ENCODE assay signal across 8 cellular contexts in the genomic region with DNA sequence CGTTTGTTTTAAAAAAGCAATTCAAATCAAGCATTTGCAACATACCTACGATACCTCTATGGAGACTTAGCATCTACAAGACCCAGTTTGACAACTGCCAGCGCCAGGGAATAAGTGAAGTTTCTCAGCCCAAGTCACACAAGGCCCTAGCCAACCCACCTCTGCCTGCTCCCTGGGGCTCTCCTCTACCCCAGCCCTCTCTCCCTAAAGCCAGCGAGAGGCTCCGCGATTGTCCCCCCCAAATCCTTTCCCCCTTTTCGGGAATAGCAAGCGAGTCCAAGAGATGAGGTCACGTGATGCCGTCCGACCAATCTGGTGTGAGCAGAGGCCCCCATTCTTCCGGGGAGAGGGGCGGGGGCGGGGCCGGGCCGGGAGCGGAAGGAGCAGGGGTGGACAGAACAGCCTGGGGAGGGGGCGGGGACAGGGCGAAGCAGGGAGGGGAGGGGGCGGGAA.
DNase-seq lines count a peak whose midpoint lies in the region; ATAC-seq lines count a peak whose summit lies in the region.

No MANE protein-coding gene starts in this region.

- H3K4me3 ChIP-seq in endocrine pancreas (ENCODE audit: control insufficient read depth, insufficient read depth, low read length): peak overlapping the region; percentile 94

- H3K36me3 Mint-ChIP-seq in activated CD8-positive, alpha-beta memory T cell treated with anti-CD3 and anti-CD28 coated beads, Interleukin-2, amount 10 ng/mL, durations not matched to agents 7 days and 5 days: no peaks in the 10 kb centered on the region

- H3K27me3 ChIP-seq in endocrine pancreas (ENCODE audit: control insufficient read depth, insufficient read depth, low read length): no peaks in the 10 kb centered on the region

- H3K9me3 ChIP-seq in endocrine pancreas (ENCODE audit: control insufficient read depth, low read length): no peaks in the 10 kb centered on the region

- DNase-seq in AG08395 (ENCODE audit: low spot score) (peak; percentile 96), NCI-H748 (lab: John Stamatoyannopoulos, UW; ENCODE audit: unreplicated experiment) (peak; percentile 88), mesenteric fat pad (ENCODE audit: low spot score) (peak; percentile 93)
- DNase-seq in activated CD8-positive, alpha-beta memory T cell treated with anti-CD3 and anti-CD28 coated beads, Interleukin-2, amount 10 ng/mL, durations not matched to agents 7 days and 5 days: peak; percentile 88
- DNase-seq in stimulated activated CD8-positive, alpha-beta memory T cell treated with anti-CD3 and anti-CD28 coated beads, Interleukin-12 subunit alpha, Interleukin-12 subunit beta, amount 100 ng/mL, for 24 hours (ENCODE audit: extremely low read depth): peak; percentile 75

- H3K4me1 ChIP-seq in endocrine pancreas (ENCODE audit: control insufficient read depth, insufficient read depth, low read length): no peaks in the 10 kb centered on the region

- H3K27ac Mint-ChIP-seq in activated CD8-positive, alpha-beta memory T cell treated with anti-CD3 and anti-CD28 coated beads, Interleukin-2, amount 10 ng/mL, durations not matched to agents 7 days and 5 days: peak overlapping the region; percentile 74

- H3K9me3 Mint-ChIP-seq in activated CD8-positive, alpha-beta memory T cell treated with anti-CD3 and anti-CD28 coated beads, Interleukin-2, amount 10 ng/mL, durations not matched to agents 7 days and 5 days (ENCODE audit: low read depth): no peaks in the 10 kb centered on the region

- H3K36me3 ChIP-seq in endocrine pancreas (ENCODE audit: control insufficient read depth, insufficient read depth, low read length): no peaks in the 10 kb centered on the region

- peak overlapping the region; percentile 79 for H3K9ac ChIP-seq in endocrine pancreas (ENCODE audit: control insufficient read depth, insufficient read depth, low read length)

- H3K27me3 Mint-ChIP-seq in activated CD8-positive, alpha-beta memory T cell treated with anti-CD3 and anti-CD28 coated beads, Interleukin-2, amount 10 ng/mL, durations not matched to agents 7 days and 5 days: no peaks in the 10 kb centered on the region

- CTCF ChIA-PET in activated CD8-positive, alpha-beta memory T cell treated with anti-CD3 and anti-CD28 coated beads, Interleukin-2, amount 10 ng/mL, durations not matched to agents 7 days and 5 days (lab: Charles Lee): interaction anchor here (0.5 kb wide), 1 partner anchor 50 kb away, joined by 3 read pairs; no protein-coding TSS in a partner anchor

- ATAC-seq in GM19025 (IDR thresholded peaks at IDR 0.05; ENCODE audit: low read depth, unreplicated experiment): peak; percentile 81
- ATAC-seq in HG03196 (IDR thresholded peaks at IDR 0.05; ENCODE audit: unreplicated experiment): peak; percentile 65
- ATAC-seq in activated CD8-positive, alpha-beta memory T cell treated with anti-CD3 and anti-CD28 coated beads, Interleukin-2, amount 10 ng/mL, durations not matched to agents 7 days and 5 days: peak; percentile 87

- peak overlapping the region; percentile 86 for H3K4me3 Mint-ChIP-seq in activated CD8-positive, alpha-beta memory T cell treated with anti-CD3 and anti-CD28 coated beads, Interleukin-2, amount 10 ng/mL, durations not matched to agents 7 days and 5 days

- H3K4me1 Mint-ChIP-seq in activated CD8-positive, alpha-beta memory T cell treated with anti-CD3 and anti-CD28 coated beads, Interleukin-2, amount 10 ng/mL, durations not matched to agents 7 days and 5 days: peaks cover 6% of the 10 kb centered on the region

Comparison
In these comparisons a context has a peak if more than half of its experiments do, and no peak if none do; other contexts are left out.
1. Peak in every context shown above with its lines: DNase-seq, ATAC-seq and H3K4me3 ChIP-seq.